16 cellular contexts compared by ENCODE assay signal in genomic region chr20:16175322-16175721, GRCh38.
A peak's percentile ranks its signal among the peaks of the same experiment; 100 is the strongest.
DNase-seq lines count a peak whose midpoint lies in the region; ATAC-seq and TF ChIP-seq lines count a peak whose summit lies in the region.
"Had no signal": no experiment of that assay in that cellular context is flagged by ENCODE, and none has a peak within 500 bp of the region (broad histone marks: within the 10 kb centered on the region; RNA-seq: fewer than 3 reads in every experiment).

No MANE protein-coding gene starts in this region.

- H3K9me3 ChIP-seq in esophagus squamous epithelium: no peaks in the 10 kb centered on the region

- no peak for TF ChIP-seq CTCF in esophagus squamous epithelium (IDR thresholded peaks at IDR 0.05)
- no peak for TF ChIP-seq CTCF in RWPE1 (conservative IDR thresholded peaks at IDR 0.05; ENCODE audit: low read depth)

- TF ChIP-seq POLR2A in esophagus squamous epithelium (IDR thresholded peaks at IDR 0.05): no peak

- intact Hi-C loops in esophagus squamous epithelium (cut with DNase I): no loop called here

- H3K36me3 Mint-ChIP-seq in memory B cell: no peaks in the 10 kb centered on the region
- H3K36me3 Mint-ChIP-seq: CD8-positive, alpha-beta memory T cell; neural progenitor cell had no signal

- H3K9me3 Mint-ChIP-seq in memory B cell: peaks cover 3% of the 10 kb centered on the region

- ATAC-seq in GM21619 (IDR thresholded peaks at IDR 0.05; ENCODE audit: unreplicated experiment) (peak; percentile 84), HG03135 (IDR thresholded peaks at IDR 0.05; ENCODE audit: unreplicated experiment) (peak; percentile 90), memory B cell (ENCODE audit: low read depth) (peak; percentile 62), GM19463 (IDR thresholded peaks at IDR 0.05; ENCODE audit: unreplicated experiment) (no peak)
- ATAC-seq: activated CD4-positive, alpha-beta T cell treated with anti-CD3 and anti-CD28 coated beads for 36 hours; esophagus mucosa; left ventricle myocardium superior had no signal

- H3K4me1 Mint-ChIP-seq in memory B cell: peaks cover 2% of the 10 kb centered on the region
- H3K4me1 Mint-ChIP-seq: activated CD4-positive, alpha-beta T cell treated with anti-CD3 and anti-CD28 coated beads for 36 hours; CD8-positive, alpha-beta memory T cell; neural progenitor cell had no signal

- WGBS in esophagus squamous epithelium, 2 donors: 52 to 70% methylated on average over 4 of the region's 4 CpGs

- POLR2A ChIA-PET in RWPE1 (lab: Yijun Ruan, JAX; ENCODE audit: low non-redundant PET): no interaction called here

- H3K27me3 Mint-ChIP-seq in memory B cell: peaks cover 4% of the 10 kb centered on the region
- H3K27me3 Mint-ChIP-seq: activated CD4-positive, alpha-beta T cell treated with anti-CD3 and anti-CD28 coated beads for 36 hours; CD8-positive, alpha-beta memory T cell had no signal

- no peak overlapping the region for H3K27ac ChIP-seq in esophagus squamous epithelium
- H3K27ac ChIP-seq in RWPE1: no peak overlapping the region
- H3K27ac ChIP-seq: coronary artery, neural progenitor cell had no signal

- H3K27ac Mint-ChIP-seq in memory B cell: no peak overlapping the region
- H3K27ac Mint-ChIP-seq: activated CD4-positive, alpha-beta T cell treated with anti-CD3 and anti-CD28 coated beads for 36 hours; CD8-positive, alpha-beta memory T cell; neural progenitor cell had no signal

- no peaks in the 10 kb centered on the region for H3K36me3 ChIP-seq in esophagus squamous epithelium
- H3K36me3 ChIP-seq: neural progenitor cell had no signal

- no peak overlapping the region for H3K4me3 ChIP-seq in esophagus squamous epithelium
- H3K4me3 ChIP-seq: coronary artery, neural progenitor cell had no signal

- H3K4me1 ChIP-seq in esophagus squamous epithelium: no peaks in the 10 kb centered on the region
- H3K4me1 ChIP-seq: neural progenitor cell had no signal

- CTCF ChIA-PET in RWPE1 (lab: Yijun Ruan, JAX): no interaction called here

- H3K4me3 Mint-ChIP-seq in memory B cell: no peak overlapping the region
- H3K4me3 Mint-ChIP-seq: activated CD4-positive, alpha-beta T cell treated with anti-CD3 and anti-CD28 coated beads for 36 hours; CD8-positive, alpha-beta memory T cell; neural progenitor cell had no signal

- DNase-seq in GM19238 (ENCODE audit: insufficient read length, low spot score) (peak; percentile 9), memory B cell (ENCODE audit: low spot score in 2 of 2) (no peak), esophagus squamous epithelium (lab: John Stamatoyannopoulos, UW) (no peak), RWPE1 (ENCODE audit: low spot score) (no peak)
- DNase-seq: activated CD4-positive, alpha-beta T cell treated with anti-CD3 and anti-CD28 coated beads for 36 hours; anterior cingulate cortex; CD8-positive, alpha-beta memory T cell; left ventricle myocardium superior; NCI-H1092; NCI-H446 treated with DMSO at 0.1 percent for 48 hours had no signal

- H3K27me3 ChIP-seq in esophagus squamous epithelium: no peaks in the 10 kb centered on the region
- H3K27me3 ChIP-seq: neural progenitor cell had no signal
